Comparison of ENCODE assay signal across 25 cellular contexts in the genomic region with DNA sequence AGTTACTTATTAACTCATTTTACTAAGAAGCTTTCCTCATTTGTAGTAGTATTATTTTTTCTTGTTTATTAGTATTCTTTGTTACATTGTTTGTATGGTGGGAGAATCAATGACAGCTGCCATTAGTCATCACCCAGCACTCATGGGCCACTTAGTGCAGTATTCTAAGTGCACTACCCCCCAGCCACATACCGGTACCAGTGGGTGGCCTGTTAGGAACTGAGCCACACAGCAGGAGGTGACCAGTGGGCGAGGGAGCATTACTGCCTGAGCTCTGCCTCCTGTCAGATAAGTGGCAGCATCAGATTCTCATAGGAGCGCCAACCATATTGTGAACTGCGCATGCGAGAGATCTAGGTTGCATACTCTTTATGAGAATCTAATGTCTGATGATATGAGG. TPM values are rescaled to one million over a fixed set of nuclear protein-coding genes. Genes with fewer than 3 reads are reported as not detected.
DNase-seq lines count a peak whose midpoint lies in the region.
"Had no signal": no experiment of that assay in that cellular context is flagged by ENCODE, and none has a peak within 500 bp of the region (broad histone marks: within the 10 kb centered on the region; RNA-seq: fewer than 3 reads in every experiment).

No MANE protein-coding gene starts in this region.

- H3K36me3 ChIP-seq in mesendoderm (ENCODE audit: control insufficient read depth, insufficient read depth, low read length) = no peaks in the 10 kb centered on the region

- no peaks in the 10 kb centered on the region for H3K4me1 Mint-ChIP-seq in activated CD4-positive, alpha-beta memory T cell treated with anti-CD3 and anti-CD28 coated beads, Interleukin-2, amount 10 ng/mL, durations not matched to agents 7 days and 5 days
- H3K4me1 Mint-ChIP-seq: activated B cell treated with CpG ODN at 0.5 μM for 24 hours, B cell, mesothelial cell of epicardium, nephron progenitor cell had no signal

- CTCF ChIA-PET in activated CD4-positive, alpha-beta memory T cell treated with anti-CD3 and anti-CD28 coated beads, Interleukin-2, amount 10 ng/mL, durations not matched to agents 7 days and 5 days (lab: Charles Lee) = interaction anchor here (1.3 kb wide), 1 partner anchor 24 kb away, joined by 4 read pairs; a partner anchor contains a TSS

- peaks cover 50% of the 10 kb centered on the region for H3K36me3 Mint-ChIP-seq in activated CD4-positive, alpha-beta memory T cell treated with anti-CD3 and anti-CD28 coated beads, Interleukin-2, amount 10 ng/mL, durations not matched to agents 7 days and 5 days (ENCODE audit: low read depth)

- H3K9ac ChIP-seq in mesendoderm (ENCODE audit: low read length) = no peak overlapping the region

- no CpG with 5 or more reads among the region's 5 CpGs for WGBS in mesendoderm (ENCODE audit: extremely low coverage, insufficient coverage, low lambda C conversion rate)

- H2AK5ac ChIP-seq in mesendoderm (ENCODE audit: low read length) = no peak overlapping the region

- no peaks in the 10 kb centered on the region for H3K9me3 Mint-ChIP-seq in activated CD4-positive, alpha-beta memory T cell treated with anti-CD3 and anti-CD28 coated beads, Interleukin-2, amount 10 ng/mL, durations not matched to agents 7 days and 5 days
- H3K9me3 Mint-ChIP-seq: activated B cell treated with CpG ODN at 0.5 μM for 24 hours; activated naive CD4-positive, alpha-beta T cell treated with anti-CD3 and anti-CD28 coated beads for 36 hours; activated T-cell treated with anti-CD3 and anti-CD28 coated beads, Interleukin-2, amount 50 U/mL, for 24 hours; H9; mesothelial cell of epicardium; nephron progenitor cell; T-helper 1 cell treated with Interleukin-12 subunit alpha and Interleukin-12 subunit beta and Interleukin-4 antibody, amounts not matched to agents 30 μg/mL and 1 μg/mL, for 36 hours had no signal

- POLR2A ChIA-PET in activated CD4-positive, alpha-beta memory T cell treated with anti-CD3 and anti-CD28 coated beads, Interleukin-2, amount 10 ng/mL, durations not matched to agents 7 days and 5 days (lab: Charles Lee) = no interaction called here

- H3K56ac ChIP-seq in mesendoderm (ENCODE audit: low read length) = no peak overlapping the region

- no peak overlapping the region for H3K4me2 ChIP-seq in mesendoderm (ENCODE audit: low read length)

- no peak overlapping the region for H3K23ac ChIP-seq in mesendoderm (ENCODE audit: low read length)

- H3K4ac ChIP-seq in mesendoderm (ENCODE audit: low read depth, low read length) = no peak overlapping the region

- no peaks in the 10 kb centered on the region for H3K27me3 ChIP-seq in mesendoderm (ENCODE audit: insufficient read depth, low read length, poor library complexity)
- H3K27me3 ChIP-seq: cardiac muscle cell had no signal

- no peaks in the 10 kb centered on the region for H3K79me1 ChIP-seq in mesendoderm (ENCODE audit: low read length)

- H3K27ac Mint-ChIP-seq in activated CD4-positive, alpha-beta memory T cell treated with anti-CD3 and anti-CD28 coated beads, Interleukin-2, amount 10 ng/mL, durations not matched to agents 7 days and 5 days = no peak overlapping the region
- H3K27ac Mint-ChIP-seq: activated B cell treated with CpG ODN at 0.5 μM for 24 hours; activated naive CD4-positive, alpha-beta T cell treated with anti-CD3 and anti-CD28 coated beads for 36 hours; activated T-cell treated with anti-CD3 and anti-CD28 coated beads, Interleukin-2, amount 50 U/mL, for 24 hours; B cell; H9; mesothelial cell of epicardium; nephron progenitor cell; T-helper 1 cell treated with Interleukin-12 subunit alpha and Interleukin-12 subunit beta and Interleukin-4 antibody, amounts not matched to agents 30 μg/mL and 1 μg/mL, for 36 hours had no signal

- no peak overlapping the region for H4K8ac ChIP-seq in mesendoderm (ENCODE audit: low read depth, low read length)

- DNase-seq in ELF-1 (ENCODE audit: low read depth, low spot score) (peak; percentile 34), LHCN-M2 (ENCODE audit: low read depth) (peak; percentile 61), astrocyte of the hippocampus (ENCODE audit: low read depth, low spot score) (peak; percentile 39), mesendoderm (peak; percentile 62), OCI-M2 (lab: John Stamatoyannopoulos, UW; ENCODE audit: unreplicated experiment) (no peak)
- DNase-seq in activated CD4-positive, alpha-beta memory T cell treated with anti-CD3 and anti-CD28 coated beads, Interleukin-2, amount 10 ng/mL, durations not matched to agents 7 days and 5 days = no peak
- DNase-seq in activated CD4-positive, alpha-beta T cell treated with anti-CD3 and anti-CD28 coated beads for 4 hours = no peak
- no peak for DNase-seq in activated CD4-positive, alpha-beta T cell treated with anti-CD3 and anti-CD28 coated beads for 1 hour
- DNase-seq: activated B cell treated with CpG ODN at 0.5 μM for 24 hours; activated naive CD4-positive, alpha-beta T cell treated with anti-CD3 and anti-CD28 coated beads for 36 hours; activated T-cell treated with anti-CD3 and anti-CD28 coated beads, Interleukin-2, amount 50 U/mL, for 24 hours; amniotic stem cell; dermis blood vessel endothelial cell; DND-41; glutamatergic neuron; H9; KBM-7; NCI-H1930; NCI-H446 treated with DMSO at 0.1 percent for 48 hours; nephron progenitor cell; trophoblast cell had no signal

- no peak overlapping the region for H3K4me3 ChIP-seq in mesendoderm (ENCODE audit: low read length)
- H3K4me3 ChIP-seq: cardiac muscle cell had no signal

- no peaks in the 10 kb centered on the region for H3K79me2 ChIP-seq in mesendoderm (ENCODE audit: control insufficient read depth, insufficient read depth, low read length)

- no peak overlapping the region for H3K27ac ChIP-seq in mesendoderm (ENCODE audit: low read depth, low read length)
- H3K27ac ChIP-seq: cardiac muscle cell had no signal

- no peak overlapping the region for H2BK120ac ChIP-seq in mesendoderm (ENCODE audit: low read depth, low read length)

- H3K27me3 Mint-ChIP-seq in activated CD4-positive, alpha-beta memory T cell treated with anti-CD3 and anti-CD28 coated beads, Interleukin-2, amount 10 ng/mL, durations not matched to agents 7 days and 5 days = no peaks in the 10 kb centered on the region
- H3K27me3 Mint-ChIP-seq: activated B cell treated with CpG ODN at 0.5 μM for 24 hours; activated T-cell treated with anti-CD3 and anti-CD28 coated beads, Interleukin-2, amount 50 U/mL, for 24 hours; B cell had no signal

- no peak overlapping the region for H2BK15ac ChIP-seq in mesendoderm (replicated peaks; ENCODE audit: low read depth)

- no peak overlapping the region for H3K4me3 Mint-ChIP-seq in activated CD4-positive, alpha-beta memory T cell treated with anti-CD3 and anti-CD28 coated beads, Interleukin-2, amount 10 ng/mL, durations not matched to agents 7 days and 5 days
- H3K4me3 Mint-ChIP-seq: activated B cell treated with CpG ODN at 0.5 μM for 24 hours; activated naive CD4-positive, alpha-beta T cell treated with anti-CD3 and anti-CD28 coated beads for 36 hours; activated T-cell treated with anti-CD3 and anti-CD28 coated beads, Interleukin-2, amount 50 U/mL, for 24 hours; B cell; H9; mesothelial cell of epicardium; nephron progenitor cell; T-helper 1 cell treated with Interleukin-12 subunit alpha and Interleukin-12 subunit beta and Interleukin-4 antibody, amounts not matched to agents 30 μg/mL and 1 μg/mL, for 36 hours had no signal

- H3K4me1 ChIP-seq in mesendoderm (ENCODE audit: control insufficient read depth, low read depth, low read length) = no peaks in the 10 kb centered on the region

- no peak overlapping the region for H3K18ac ChIP-seq in mesendoderm (ENCODE audit: low read length)

- H4K5ac ChIP-seq in mesendoderm (ENCODE audit: low read length) = no peak overlapping the region

- H2BK5ac ChIP-seq in mesendoderm (ENCODE audit: low read length) = no peak overlapping the region

RNA-seq across cellular contexts. Expression of a gene that starts 24.2 kb away (rescaled TPM):
- total RNA-seq in LHCN-M2 (2014; rRNA removed) = 20.8 and 21.0 TPM in 2 replicates
- polyA plus RNA-seq in LHCN-M2 (2012) = 24.6 TPM
- 31.7 TPM for polyA plus RNA-seq in mesendoderm (2013, experiment 1 of 2)
- polyA plus RNA-seq in mesendoderm (2013, experiment 2 of 2) = 34.6 TPM
- total RNA-seq in activated CD4-positive, alpha-beta memory T cell treated with anti-CD3 and anti-CD28 coated beads, Interleukin-2, amount 10 ng/mL, durations not matched to agents 7 days and 5 days = 10 to 100 TPM; 30.5 to 31.0 TPM

RNA-seq across cellular contexts. Expression of a gene that starts 44.5 kb away (rescaled TPM):
- 24.4 and 29.4 TPM in 2 replicates for total RNA-seq in LHCN-M2 (2014; rRNA removed)
- 20.2 TPM for polyA plus RNA-seq in LHCN-M2 (2012)
- 72.3 TPM for polyA plus RNA-seq in mesendoderm (2013, experiment 1 of 2)
- 72.1 TPM for polyA plus RNA-seq in mesendoderm (2013, experiment 2 of 2)
- 10 to 100 TPM; 51.8 to 56.7 TPM for total RNA-seq in activated CD4-positive, alpha-beta memory T cell treated with anti-CD3 and anti-CD28 coated beads, Interleukin-2, amount 10 ng/mL, durations not matched to agents 7 days and 5 days

Comparison
In these comparisons a context has a peak if more than half of its experiments do, and no peak if none do; other contexts are left out.
1. DNase-seq: peak in ELF-1 (single experiment), LHCN-M2 (single experiment), astrocyte of the hippocampus (single experiment) and mesendoderm (single experiment); none in activated CD4-positive, alpha-beta memory T cell treated with anti-CD3 and anti-CD28 coated beads, Interleukin-2, amount 10 ng/mL, durations not matched to agents 7 days and 5 days (single experiment), OCI-M2 (single experiment), activated CD4-positive, alpha-beta T cell treated with anti-CD3 and anti-CD28 coated beads for 4 hours (0 of 2) and activated CD4-positive, alpha-beta T cell treated with anti-CD3 and anti-CD28 coated beads for 1 hour (single experiment).